In genomic region chr2:208253518-208254117, GRCh38 we compare ENCODE assay signal across 8 cellular contexts. TPM values are rescaled to one million over a fixed set of nuclear protein-coding genes. Genes with fewer than 3 reads are reported as not detected.
A peak's percentile ranks its signal among the peaks of the same experiment; 100 is the strongest.
DNase-seq lines count a peak whose midpoint lies in the region; ATAC-seq and TF ChIP-seq lines count a peak whose summit lies in the region.

No MANE protein-coding gene starts in this region.

- ATAC-seq in naive B cell (ENCODE audit: low read depth in 2 of 2) (no peak), GM18498 (IDR thresholded peaks at IDR 0.05; ENCODE audit: unreplicated experiment) (no peak)

- H3K4me1 Mint-ChIP-seq in IgD-negative memory B cell: peaks cover 22 to 33% (median 23%) of the 10 kb centered on the region in 3 donors
- H3K4me1 Mint-ChIP-seq in naive B cell: peaks cover 33 to 60% (median 57%) of the 10 kb centered on the region in 3 donors

- H3K36me3 Mint-ChIP-seq in IgD-negative memory B cell (peaks cover 3% of the 10 kb centered on the region), naive B cell (peaks cover 8 to 11% of the 10 kb centered on the region in 2 donors)

- H3K27ac ChIP-seq in cingulate gyrus (ENCODE audit: low read depth, low read length): peak overlapping the region; percentile 84

- H3K4me3 ChIP-seq in AG09309 (ENCODE audit: control insufficient read depth, low read depth, low read length): peak overlapping the region; percentile 69

- H3K4me3 Mint-ChIP-seq in IgD-negative memory B cell (peak overlapping the region; percentile 94 to 100 (median 98)), naive B cell (peak overlapping the region; percentile 95 to 100 (median 98))

- H3K27me3 Mint-ChIP-seq in IgD-negative memory B cell: no peaks in the 10 kb centered on the region
- H3K27me3 Mint-ChIP-seq in naive B cell: no peaks in the 10 kb centered on the region

- DNase-seq in AG09309 (ENCODE audit: low read depth) (no peak), naive B cell (no peak), NCI-H1694 treated with DMSO at 0.1 percent for 48 hours (lab: John Stamatoyannopoulos, UW) (no peak), ecto neural progenitor cell (ENCODE audit: low spot score) (no peak)
- no peak for DNase-seq in activated effector memory CD4-positive, alpha-beta T cell treated with anti-CD3 and anti-CD28 coated beads, Interleukin-2, amount 50 U/mL, for 16 hours

- H3K27ac Mint-ChIP-seq in IgD-negative memory B cell: peak overlapping the region in 2 of 3 donors; percentile 33 to 85
- H3K27ac Mint-ChIP-seq in naive B cell: peak overlapping the region in 5 of 6 donors; percentile 7 to 99 (median 88)

- H3K9me3 Mint-ChIP-seq in IgD-negative memory B cell (no peaks in the 10 kb centered on the region), naive B cell (no peaks in the 10 kb centered on the region)

- TF ChIP-seq CTCF in AG09309 (IDR thresholded peaks at IDR 0.05; ENCODE audit: control insufficient read depth, insufficient read depth, low read depth, low read length, missing control alignments): no peak

RNA-seq across cellular contexts. Expression of gene IDH1, which starts 1.3 kb away (rescaled TPM):
- polyA plus RNA-seq in IgD-negative memory B cell (9.9 TPM), naive B cell (ENCODE audit: low read depth in 6 of 6) (10 to 100 TPM in 2 of 6 donors, 1 to 10 TPM in 4; 6.7 to 10.6 (median 8.7) TPM)

RNA-seq across cellular contexts. Expression of gene PIKFYVE, which starts 12.4 kb away (rescaled TPM):
- polyA plus RNA-seq in IgD-negative memory B cell (15.5 TPM), naive B cell (ENCODE audit: low read depth in 6 of 6) (10 to 100 TPM in 5 of 6 donors, 1 to 10 TPM in 1; 3.6 to 16.8 (median 13.9) TPM)
